Comparison of ENCODE assay signal across 14 cellular contexts in genomic region chr2:113376935-113377445, GRCh38.
DNase-seq lines count a peak whose midpoint lies in the region; ATAC-seq and TF ChIP-seq lines count a peak whose summit lies in the region.
"Had no signal": no experiment of that assay in that cellular context is flagged by ENCODE, and none has a peak within 500 bp of the region (broad histone marks: within the 10 kb centered on the region; RNA-seq: fewer than 3 reads in every experiment).

No MANE protein-coding gene starts in this region.

- no peaks in the 10 kb centered on the region for H3K36me3 ChIP-seq in adrenal gland (replicated peaks in 1 of 2)
- H3K36me3 ChIP-seq: tibial artery had no signal

- H3K27ac Mint-ChIP-seq in CD14-positive monocyte: peak overlapping the region; percentile 96 to 99 (median 98)
- no peak overlapping the region for H3K27ac Mint-ChIP-seq in activated CD8-positive, alpha-beta memory T cell treated with anti-CD3 and anti-CD28 coated beads, Interleukin-2, amount 10 ng/mL, durations not matched to agents 7 days and 5 days
- H3K27ac Mint-ChIP-seq: CD8-positive, alpha-beta T cell had no signal

- peak; percentile 64 for ATAC-seq in GM19025 (IDR thresholded peaks at IDR 0.05; ENCODE audit: low read depth, unreplicated experiment)
- peak; percentile 85 for ATAC-seq in HG02973 (IDR thresholded peaks at IDR 0.05; ENCODE audit: unreplicated experiment)
- no peak for ATAC-seq in activated CD8-positive, alpha-beta memory T cell treated with anti-CD3 and anti-CD28 coated beads, Interleukin-2, amount 10 ng/mL, durations not matched to agents 7 days and 5 days
- ATAC-seq: CD8-positive, alpha-beta T cell had no signal

- no peak overlapping the region for H3K4me3 ChIP-seq in adrenal gland
- H3K4me3 ChIP-seq: tibial artery had no signal

- CTCF ChIA-PET in activated CD8-positive, alpha-beta memory T cell treated with anti-CD3 and anti-CD28 coated beads, Interleukin-2, amount 10 ng/mL, durations not matched to agents 7 days and 5 days (lab: Charles Lee): interaction anchor here (0.7 to 2.0 kb wide), 3 partner anchors 13 to 151 kb away, joined by 3 to 14 read pairs (median 3); no protein-coding TSS in a partner anchor

- no peaks in the 10 kb centered on the region for H3K4me1 ChIP-seq in adrenal gland (replicated peaks in 1 of 2)
- H3K4me1 ChIP-seq: tibial artery had no signal

- H3K4me1 Mint-ChIP-seq in CD14-positive monocyte: peaks cover 59% of the 10 kb centered on the region
- H3K4me1 Mint-ChIP-seq in activated CD8-positive, alpha-beta memory T cell treated with anti-CD3 and anti-CD28 coated beads, Interleukin-2, amount 10 ng/mL, durations not matched to agents 7 days and 5 days: peaks cover 15% of the 10 kb centered on the region

- H3K27me3 Mint-ChIP-seq in CD14-positive monocyte (ENCODE audit: low read depth in 3 of 3): peaks cover 0 to 8% (median 0%) of the 10 kb centered on the region in 3 donors
- peaks cover 18% of the 10 kb centered on the region for H3K27me3 Mint-ChIP-seq in activated CD8-positive, alpha-beta memory T cell treated with anti-CD3 and anti-CD28 coated beads, Interleukin-2, amount 10 ng/mL, durations not matched to agents 7 days and 5 days

- DNase-seq in CD14-positive monocyte (ENCODE audit: low spot score): peak; percentile 60
- no peak for DNase-seq in adrenal gland
- no peak for DNase-seq in stimulated activated CD4-positive, alpha-beta T cell treated with anti-CD3 and anti-CD28 coated beads, Interleukin-4, amount 100 ng/mL, for 24 hours
- DNase-seq in islet precursor cell: no peak
- no peak for DNase-seq in activated CD8-positive, alpha-beta memory T cell treated with anti-CD3 and anti-CD28 coated beads, Interleukin-2, amount 10 ng/mL, durations not matched to agents 7 days and 5 days
- no peak for DNase-seq in HK-2 (ENCODE audit: unreplicated experiment)
- DNase-seq: activated naive CD8-positive, alpha-beta T cell treated with anti-CD3 and anti-CD28 coated beads, Interleukin-2, amount 10 ng/mL, durations not matched to agents 7 days and 5 days; CD8-positive, alpha-beta T cell; erythroblast; mesendoderm; NCI-H146; tibial artery had no signal

- peak overlapping the region in 3 of 5 donors; percentile 4 to 73 (median 54) for H3K27ac ChIP-seq in adrenal gland
- H3K27ac ChIP-seq: tibial artery had no signal

- H3K9me3 ChIP-seq in adrenal gland (replicated peaks in 1 of 3): no peaks in the 10 kb centered on the region
- H3K9me3 ChIP-seq: tibial artery had no signal

- TF ChIP-seq POLR2A in adrenal gland (IDR thresholded peaks at IDR 0.05): no peak

- intact Hi-C loops in CD14-positive monocyte (cut with micrococcal nuclease) (loop anchor here in 1 of 2 donors (10.0 kb wide), 1 partner anchor 292 kb away; no protein-coding TSS in a partner anchor), adrenal gland (cut with DNase I) (loop anchor here in 1 of 2 donors (10.0 kb wide), 1 partner anchor 292 kb away; no protein-coding TSS in a partner anchor)

- H3K4me3 Mint-ChIP-seq in CD14-positive monocyte: peak overlapping the region; percentile 38 to 72
- no peak overlapping the region for H3K4me3 Mint-ChIP-seq in activated CD8-positive, alpha-beta memory T cell treated with anti-CD3 and anti-CD28 coated beads, Interleukin-2, amount 10 ng/mL, durations not matched to agents 7 days and 5 days
- H3K4me3 Mint-ChIP-seq: activated naive CD8-positive, alpha-beta T cell treated with anti-CD3 and anti-CD28 coated beads, Interleukin-2, amount 10 ng/mL, durations not matched to agents 7 days and 5 days; CD8-positive, alpha-beta T cell had no signal

- TF ChIP-seq CTCF in CD14-positive monocyte (IDR thresholded peaks at IDR 0.05): no peak
- no peak for TF ChIP-seq CTCF in adrenal gland (IDR thresholded peaks at IDR 0.05)

- peaks cover 0 to 8% (median 5%) of the 10 kb centered on the region in 7 donors for H3K9me3 Mint-ChIP-seq in CD14-positive monocyte
- H3K9me3 Mint-ChIP-seq in activated CD8-positive, alpha-beta memory T cell treated with anti-CD3 and anti-CD28 coated beads, Interleukin-2, amount 10 ng/mL, durations not matched to agents 7 days and 5 days (ENCODE audit: low read depth): no peaks in the 10 kb centered on the region
- H3K9me3 Mint-ChIP-seq: activated naive CD8-positive, alpha-beta T cell treated with anti-CD3 and anti-CD28 coated beads, Interleukin-2, amount 10 ng/mL, durations not matched to agents 7 days and 5 days; CD8-positive, alpha-beta T cell had no signal

- WGBS in adrenal gland, 4 donors: 81 to 91% (median 86%) methylated on average over 3 of the region's 3 CpGs

- peaks cover 0 to 4% of the 10 kb centered on the region in 2 donors for H3K36me3 Mint-ChIP-seq in CD14-positive monocyte
- no peaks in the 10 kb centered on the region for H3K36me3 Mint-ChIP-seq in activated CD8-positive, alpha-beta memory T cell treated with anti-CD3 and anti-CD28 coated beads, Interleukin-2, amount 10 ng/mL, durations not matched to agents 7 days and 5 days
- H3K36me3 Mint-ChIP-seq: CD8-positive, alpha-beta T cell had no signal

- no peaks in the 10 kb centered on the region for H3K27me3 ChIP-seq in adrenal gland
